In the genomic region with DNA sequence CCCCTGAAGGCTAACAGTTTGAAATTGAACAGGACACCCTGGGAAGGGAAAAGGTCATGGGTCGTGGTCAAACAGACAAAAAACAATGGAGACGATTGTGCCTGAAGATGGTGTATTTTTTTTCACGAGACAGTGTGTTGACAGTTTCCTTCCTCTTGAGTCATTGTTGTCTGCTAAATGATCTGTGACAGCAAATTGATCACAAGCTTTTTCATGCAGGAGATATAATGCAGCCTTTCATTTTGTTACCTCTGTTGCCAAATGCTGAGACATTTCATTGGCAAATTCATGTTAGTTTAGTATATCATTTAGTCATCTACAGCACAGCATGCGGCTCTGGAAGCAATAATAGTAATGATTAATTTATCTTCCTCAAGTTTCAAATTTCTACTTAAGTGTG, we compare ENCODE assay signal across 17 cellular contexts. TPM values are rescaled to one million over a fixed set of nuclear protein-coding genes. Genes with fewer than 3 reads are reported as not detected.
DNase-seq lines count a peak whose midpoint lies in the region; ATAC-seq, FAIRE-seq and TF ChIP-seq lines count a peak whose summit lies in the region.
"Had no signal": no experiment of that assay in that cellular context is flagged by ENCODE, and none has a peak within 500 bp of the region (broad histone marks: within the 10 kb centered on the region; RNA-seq: fewer than 3 reads in every experiment).

No MANE protein-coding gene starts in this region.

- intact Hi-C loops in HepG2 (cut with micrococcal nuclease; ENCODE audit: unreplicated experiment) = no loop called here
- intact Hi-C loops in right lobe of liver (cut with DNase I) = no loop called here

- no peaks in the 10 kb centered on the region for H3K36me3 ChIP-seq in HepG2 (replicated peaks in 1 of 2; ENCODE audit: control insufficient read depth in 1 of 2, insufficient read depth in 2 of 2, low read length in 2 of 2)
- H3K36me3 ChIP-seq in right lobe of liver = no peaks in the 10 kb centered on the region
- H3K36me3 ChIP-seq in bronchial epithelial cell (ENCODE audit: control insufficient read depth, insufficient read depth, low read length) = no peaks in the 10 kb centered on the region
- H3K36me3 ChIP-seq: stomach had no signal

- TF ChIP-seq CTCF in HepG2 (CRISPR knock-in tag; IDR thresholded peaks at IDR 0.05) = no peak
- TF ChIP-seq CTCF in right lobe of liver (IDR thresholded peaks at IDR 0.05) = no peak
- TF ChIP-seq CTCF in bronchial epithelial cell (IDR thresholded peaks at IDR 0.05; ENCODE audit: insufficient read depth, low read length, severe bottlenecking) = no peak

- H3K4me1 ChIP-seq in HepG2 (ENCODE audit: insufficient read depth, low read length) = peaks cover 16% of the 10 kb centered on the region
- no peaks in the 10 kb centered on the region for H3K4me1 ChIP-seq in right lobe of liver
- H3K4me1 ChIP-seq: stomach had no signal

- no peak overlapping the region for H2AFZ ChIP-seq in HepG2 (ENCODE audit: low read length)

- DNase-seq in HepG2 (ENCODE audit: low spot score) (peak; percentile 59), right lobe of liver (no peak), NCI-H345 (lab: John Stamatoyannopoulos, UW) (peak; percentile 91), bronchial epithelial cell (ENCODE audit: low read depth) (peak; percentile 10), urothelium cell line (ENCODE audit: low spot score) (peak; percentile 34), occipital lobe (lab: John Stamatoyannopoulos, UW) (no peak), left lobe of liver (ENCODE audit: low spot score) (no peak)
- DNase-seq: activated CD4-positive, CD25-positive, alpha-beta regulatory T cell; Calu3; effector memory CD4-positive, alpha-beta T cell; HCEC 1CT; KG1; stomach; T-helper 1 cell had no signal

- H3K4me3 ChIP-seq in HepG2 (replicated peaks in 1 of 3; ENCODE audit: insufficient read depth in 1 of 3, low read depth in 2 of 3, low read length in 3 of 3) = no peak overlapping the region
- H3K4me3 ChIP-seq in right lobe of liver = no peak overlapping the region
- H3K4me3 ChIP-seq in bronchial epithelial cell (ENCODE audit: low read depth, low read length) = no peak overlapping the region
- H3K4me3 ChIP-seq: stomach had no signal

- H3K27ac ChIP-seq in HepG2 (ENCODE audit: extremely low read length, insufficient read depth, low read length) = no peak overlapping the region
- H3K27ac ChIP-seq in right lobe of liver = no peak overlapping the region
- H3K27ac ChIP-seq: stomach had no signal

- CTCF ChIA-PET in HepG2 (lab: Yijun Ruan, JAX; ENCODE audit: low intra/inter-chr PET ratio, low total read pairs) = no interaction called here

- in situ Hi-C loops in HepG2 (cut with HindIII; ENCODE audit: extremely low pct_ligation_motif_present, low pct_unique_long_range_greater_than_20kb) = no loop called here

- H3K9me3 ChIP-seq in HepG2 (ENCODE audit: low read length) = no peaks in the 10 kb centered on the region
- no peaks in the 10 kb centered on the region for H3K9me3 ChIP-seq in right lobe of liver
- H3K9me3 ChIP-seq: stomach had no signal

- no peak for TF ChIP-seq POLR2A in HepG2 (IDR thresholded peaks at IDR 0.05; ENCODE audit: insufficient read depth in 1 of 2, low read depth in 2 of 2, low read length in 2 of 2)
- no peak for TF ChIP-seq POLR2A in right lobe of liver (IDR thresholded peaks at IDR 0.05)

- POLR2A ChIA-PET in HepG2 (lab: Yijun Ruan, JAX) = no interaction called here

- no peak overlapping the region for H3K9ac ChIP-seq in HepG2 (ENCODE audit: insufficient read depth, low read depth, low read length)

- BruUV-seq in HepG2 (replicated peaks; lab: Mats Ljungman, UMichigan) = no TSS peak

- WGBS in HepG2 (ENCODE audit: low lambda C conversion rate) = under 1% methylated on average over 4 of the region's 4 CpGs
- 19% methylated on average over 4 of the region's 4 CpGs for WGBS in right lobe of liver (ENCODE audit: insufficient coverage, low coverage, low lambda C conversion rate, missing lambda C conversion rate)

- FAIRE-seq in HepG2 (lab: Jason Lieb, UNC) (no peak), bronchial epithelial cell (lab: Jason Lieb, UNC) (no peak), urothelium cell line (lab: Jason Lieb, UNC) (no peak)

- no peak for ATAC-seq in HepG2
- no peak for ATAC-seq in right lobe of liver
- no peak for ATAC-seq in HG02798 (IDR thresholded peaks at IDR 0.05; ENCODE audit: poor library complexity, unreplicated experiment)
- ATAC-seq in left lobe of liver = no peak

- 0 out of 2 replicates have a peak overlapping the region, but pooled peaks have one; percentile 18 for H3K4me2 ChIP-seq in HepG2 (ENCODE audit: low read depth, low read length)

- no peaks in the 10 kb centered on the region; a peak in 1 of 5 replicates for H3K27me3 ChIP-seq in HepG2 (ENCODE audit: control insufficient read depth in 1 of 2, insufficient read depth in 2 of 2, low read length in 2 of 2)
- H3K27me3 ChIP-seq in right lobe of liver = peaks cover 0 to 9% of the 10 kb centered on the region in 2 donors
- no peaks in the 10 kb centered on the region for H3K27me3 ChIP-seq in bronchial epithelial cell (ENCODE audit: control insufficient read depth, insufficient read depth, low read length)
- H3K27me3 ChIP-seq: stomach had no signal

- H4K20me1 ChIP-seq in HepG2 (ENCODE audit: insufficient read depth, low read length) = no peaks in the 10 kb centered on the region

- peak in 1 of 2 experiments; percentile 35; a peak in 1 of 4 replicates for TF ChIP-seq EP300 in HepG2 (IDR thresholded peaks at IDR 0.05; ENCODE audit: low read depth in 2 of 2, low read length in 2 of 2)
- no peak for TF ChIP-seq EP300 in HepG2 (CRISPR knock-in tag; IDR thresholded peaks at IDR 0.05; ENCODE audit: borderline replicate concordance)

- no peak for TF ChIP-seq RAD21 in HepG2 (CRISPR knock-in tag; IDR thresholded peaks at IDR 0.05)

- no peaks in the 10 kb centered on the region for H3K79me2 ChIP-seq in HepG2 (ENCODE audit: insufficient read depth, low read length)

TF ChIP-seq in HepG2, 621 proteins besides CTCF, POLR2A, EP300 and RAD21 (continues in another document):
- TF ChIP-seq ARNTL (CRISPR knock-in tag; IDR thresholded peaks at IDR 0.05) = no peak
- TF ChIP-seq, protein P1, sequence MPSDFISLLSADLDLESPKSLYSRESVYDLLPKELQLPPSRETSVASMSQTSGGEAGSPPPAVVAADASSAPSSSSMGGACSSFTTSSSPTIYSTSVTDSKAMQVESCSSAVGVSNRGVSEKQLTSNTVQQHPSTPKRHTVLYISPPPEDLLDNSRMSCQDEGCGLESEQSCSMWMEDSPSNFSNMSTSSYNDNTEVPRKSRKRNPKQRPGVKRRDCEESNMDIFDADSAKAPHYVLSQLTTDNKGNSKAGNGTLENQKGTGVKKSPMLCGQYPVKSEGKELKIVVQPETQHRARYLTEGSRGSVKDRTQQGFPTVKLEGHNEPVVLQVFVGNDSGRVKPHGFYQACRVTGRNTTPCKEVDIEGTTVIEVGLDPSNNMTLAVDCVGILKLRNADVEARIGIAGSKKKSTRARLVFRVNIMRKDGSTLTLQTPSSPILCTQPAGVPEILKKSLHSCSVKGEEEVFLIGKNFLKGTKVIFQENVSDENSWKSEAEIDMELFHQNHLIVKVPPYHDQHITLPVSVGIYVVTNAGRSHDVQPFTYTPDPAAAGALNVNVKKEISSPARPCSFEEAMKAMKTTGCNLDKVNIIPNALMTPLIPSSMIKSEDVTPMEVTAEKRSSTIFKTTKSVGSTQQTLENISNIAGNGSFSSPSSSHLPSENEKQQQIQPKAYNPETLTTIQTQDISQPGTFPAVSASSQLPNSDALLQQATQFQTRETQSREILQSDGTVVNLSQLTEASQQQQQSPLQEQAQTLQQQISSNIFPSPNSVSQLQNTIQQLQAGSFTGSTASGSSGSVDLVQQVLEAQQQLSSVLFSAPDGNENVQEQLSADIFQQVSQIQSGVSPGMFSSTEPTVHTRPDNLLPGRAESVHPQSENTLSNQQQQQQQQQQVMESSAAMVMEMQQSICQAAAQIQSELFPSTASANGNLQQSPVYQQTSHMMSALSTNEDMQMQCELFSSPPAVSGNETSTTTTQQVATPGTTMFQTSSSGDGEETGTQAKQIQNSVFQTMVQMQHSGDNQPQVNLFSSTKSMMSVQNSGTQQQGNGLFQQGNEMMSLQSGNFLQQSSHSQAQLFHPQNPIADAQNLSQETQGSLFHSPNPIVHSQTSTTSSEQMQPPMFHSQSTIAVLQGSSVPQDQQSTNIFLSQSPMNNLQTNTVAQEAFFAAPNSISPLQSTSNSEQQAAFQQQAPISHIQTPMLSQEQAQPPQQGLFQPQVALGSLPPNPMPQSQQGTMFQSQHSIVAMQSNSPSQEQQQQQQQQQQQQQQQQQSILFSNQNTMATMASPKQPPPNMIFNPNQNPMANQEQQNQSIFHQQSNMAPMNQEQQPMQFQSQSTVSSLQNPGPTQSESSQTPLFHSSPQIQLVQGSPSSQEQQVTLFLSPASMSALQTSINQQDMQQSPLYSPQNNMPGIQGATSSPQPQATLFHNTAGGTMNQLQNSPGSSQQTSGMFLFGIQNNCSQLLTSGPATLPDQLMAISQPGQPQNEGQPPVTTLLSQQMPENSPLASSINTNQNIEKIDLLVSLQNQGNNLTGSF (CRISPR knock-in tag; IDR thresholded peaks at IDR 0.05) = no peak

RNA-seq across cellular contexts. Expression of gene UBE2U, which starts 27.7 kb away (rescaled TPM):
- total RNA-seq in HepG2 (2016; rRNA removed; fragmentation: Illumina TruSeq; extraction: Trizol) = not detected in 2 replicates
- not detected in 2 replicates for total RNA-seq in HepG2 (2016; cell fraction: cytosol; rRNA removed; fragmentation: Illumina TruSeq; extraction: Trizol; ENCODE audit: low read depth)
- not detected in 2 replicates for total RNA-seq in HepG2 (2016; cell fraction: insoluble cytoplasmic fraction; rRNA removed; fragmentation: Illumina TruSeq; extraction: Trizol)
- total RNA-seq in HepG2 (2016; cell fraction: membrane; rRNA removed; fragmentation: Illumina TruSeq; extraction: Trizol) = not detected in 2 replicates
- total RNA-seq in HepG2 (2016; cell fraction: nucleus; rRNA removed; fragmentation: Illumina TruSeq; extraction: Trizol) = not detected in 2 replicates
- not detected in 2 replicates for polyA plus RNA-seq in HepG2 (2011; rRNA removed)
- polyA plus RNA-seq in HepG2 (2011; cell fraction: cytosol; rRNA removed) = not detected in 2 replicates
- polyA plus RNA-seq in HepG2 (2011; cell fraction: nucleus; rRNA removed) = not detected in 2 replicates
- not detected in 2 replicates for polyA plus RNA-seq in HepG2 (2012)
- polyA plus RNA-seq in HepG2 (2016; cell fraction: cytosol; fragmentation: Illumina TruSeq; extraction: Trizol; ENCODE audit: low read depth) = not detected in 2 replicates
- not detected in 2 replicates for polyA plus RNA-seq in HepG2 (2016; cell fraction: insoluble cytoplasmic fraction; fragmentation: Illumina TruSeq; extraction: Trizol; ENCODE audit: low read depth)
- not detected in 2 replicates for polyA plus RNA-seq in HepG2 (2016; cell fraction: membrane; fragmentation: Illumina TruSeq; extraction: Trizol; ENCODE audit: low read depth)
- polyA plus RNA-seq in HepG2 (2016; cell fraction: nucleus; fragmentation: Illumina TruSeq; extraction: Trizol; ENCODE audit: insufficient read depth, low read depth) = not detected in 2 replicates
- polyA minus RNA-seq in HepG2 (2011; rRNA and poly(A)+ RNA removed; ENCODE audit: low replicate concordance) = not detected in 2 replicates
- not detected in 2 replicates for polyA minus RNA-seq in HepG2 (2011; cell fraction: cytosol; rRNA and poly(A)+ RNA removed)
- not detected in 2 replicates for polyA minus RNA-seq in HepG2 (2011; cell fraction: nucleus; rRNA and poly(A)+ RNA removed)
- not detected for total RNA-seq in right lobe of liver
- not detected in 2 replicates for total RNA-seq in bronchial epithelial cell
- total RNA-seq in occipital lobe = not detected
- not detected for total RNA-seq in left lobe of liver
- total RNA-seq: Calu3, mesenteric fat pad, skeletal muscle tissue, stomach had no signal

Comparison
In these comparisons a context has a peak if more than half of its experiments do, and no peak if none do; other contexts are left out.
1. DNase-seq: peak in HepG2 (single experiment), NCI-H345 (single experiment), bronchial epithelial cell (single experiment) and urothelium cell line (single experiment); none in right lobe of liver (0 of 3), occipital lobe (single experiment) and left lobe of liver (single experiment).